In genomic region chr16:20421748-20422147, GRCh38 we compare ENCODE assay signal across 19 cellular contexts. TPM values are rescaled to one million over a fixed set of nuclear protein-coding genes. Genes with fewer than 3 reads are reported as not detected.
"Had no signal": no experiment of that assay in that cellular context is flagged by ENCODE, and none has a peak within 500 bp of the region (broad histone marks: within the 10 kb centered on the region; RNA-seq: fewer than 3 reads in every experiment).

No MANE protein-coding gene starts in this region.

RNA-seq across cellular contexts. Expression of gene ACSM5, which starts 12.4 kb away (rescaled TPM):
- total RNA-seq: activated naive CD4-positive, alpha-beta T cell treated with anti-CD3 and anti-CD28 coated beads for 36 hours; activated naive CD4-positive, alpha-beta T cell treated with anti-CD3 and anti-CD28 coated beads, Interleukin-2, amount 50 U/mL, for 72 hours; activated naive CD8-positive, alpha-beta T cell treated with anti-CD3 and anti-CD28 coated beads for 36 hours; activated naive CD8-positive, alpha-beta T cell treated with anti-CD3 and anti-CD28 coated beads, Interleukin-2, amount 10 ng/mL, durations not matched to agents 7 days and 5 days; activated T-cell treated with anti-CD3 and anti-CD28 coated beads, Interleukin-2, amount 50 U/mL, for 4 hours; activated T-cell treated with anti-CD3 and anti-CD28 coated beads, Interleukin-2, amount 50 U/mL, for 72 hours; activated T-helper 1 cell treated with anti-CD3 and anti-CD28 coated beads, Interleukin-12 subunit alpha, Interleukin-12 subunit beta, Interleukin-2, Interleukin-4 antibody, amounts not matched to agents 30 ng/mL and 10 ng/mL and 1 ng/mL, durations not matched to agents 14 hours and 24 hours and 36 hours; activated T-helper 17 cell treated with anti-CD3 and anti-CD28 coated beads, Interleukin-2, amount 50 U/mL, for 72 hours; activated T-helper 2 cell treated with anti-CD3 and anti-CD28 coated beads, Interferon-gamma antibody, Interleukin-2, Interleukin-4, amounts not matched to agents 10 μg/mL and 5 μg/mL and 100 μg/mL, durations not matched to agents 14 hours and 24 hours and 36 hours; ascending aorta; astrocyte; bronchial epithelial cell; cardiac muscle cell had no signal

RNA-seq across cellular contexts. Expression of gene PDILT, which starts 17.2 kb away (rescaled TPM):
- total RNA-seq: activated naive CD4-positive, alpha-beta T cell treated with anti-CD3 and anti-CD28 coated beads for 36 hours; activated naive CD4-positive, alpha-beta T cell treated with anti-CD3 and anti-CD28 coated beads, Interleukin-2, amount 50 U/mL, for 72 hours; activated naive CD8-positive, alpha-beta T cell treated with anti-CD3 and anti-CD28 coated beads for 36 hours; activated naive CD8-positive, alpha-beta T cell treated with anti-CD3 and anti-CD28 coated beads, Interleukin-2, amount 10 ng/mL, durations not matched to agents 7 days and 5 days; activated T-cell treated with anti-CD3 and anti-CD28 coated beads, Interleukin-2, amount 50 U/mL, for 4 hours; activated T-cell treated with anti-CD3 and anti-CD28 coated beads, Interleukin-2, amount 50 U/mL, for 72 hours; activated T-helper 1 cell treated with anti-CD3 and anti-CD28 coated beads, Interleukin-12 subunit alpha, Interleukin-12 subunit beta, Interleukin-2, Interleukin-4 antibody, amounts not matched to agents 30 ng/mL and 10 ng/mL and 1 ng/mL, durations not matched to agents 14 hours and 24 hours and 36 hours; activated T-helper 17 cell treated with anti-CD3 and anti-CD28 coated beads, Interleukin-2, amount 50 U/mL, for 72 hours; adrenal gland; aorta; ascending aorta; astrocyte; body of pancreas; breast epithelium; bronchial epithelial cell; cardiac muscle cell; cardiac septum; cerebellum had no signal
- polyA plus RNA-seq: adrenal gland, aorta, cardiac muscle cell had no signal

RNA-seq across cellular contexts. Expression of gene ACSM2A, which starts 29.6 kb away (rescaled TPM):
- total RNA-seq: activated naive CD4-positive, alpha-beta T cell treated with anti-CD3 and anti-CD28 coated beads for 36 hours; activated naive CD4-positive, alpha-beta T cell treated with anti-CD3 and anti-CD28 coated beads, Interleukin-2, amount 50 U/mL, for 72 hours; activated naive CD8-positive, alpha-beta T cell treated with anti-CD3 and anti-CD28 coated beads for 36 hours; activated naive CD8-positive, alpha-beta T cell treated with anti-CD3 and anti-CD28 coated beads, Interleukin-2, amount 10 ng/mL, durations not matched to agents 7 days and 5 days; activated T-helper 1 cell treated with anti-CD3 and anti-CD28 coated beads, Interleukin-12 subunit alpha, Interleukin-12 subunit beta, Interleukin-2, Interleukin-4 antibody, amounts not matched to agents 30 ng/mL and 10 ng/mL and 1 ng/mL, durations not matched to agents 14 hours and 24 hours and 36 hours; activated T-helper 17 cell treated with anti-CD3 and anti-CD28 coated beads, Interleukin-2, amount 50 U/mL, for 72 hours; aorta; ascending aorta; body of pancreas; breast epithelium; bronchial epithelial cell; cardiac muscle cell; cardiac septum; cerebellum had no signal
- polyA plus RNA-seq: aorta, cardiac muscle cell had no signal
